ENCODE assay signal across 8 cellular contexts in genomic region chr12:10716704-10717315, GRCh38. TPM values are rescaled to one million over a fixed set of nuclear protein-coding genes. Genes with fewer than 3 reads are reported as not detected.
A peak's percentile ranks its signal among the peaks of the same experiment; 100 is the strongest.
DNase-seq lines count a peak whose midpoint lies in the region; ATAC-seq and TF ChIP-seq lines count a peak whose summit lies in the region.

No MANE protein-coding gene starts in this region.

- no peaks in the 10 kb centered on the region; the same call in 2 of the 3 replicates for H3K9me3 Mint-ChIP-seq in GM23338
- no peaks in the 10 kb centered on the region for H3K9me3 Mint-ChIP-seq in CD8-positive, alpha-beta memory T cell
- H3K9me3 Mint-ChIP-seq in activated T-helper 17 cell treated with anti-CD3 and anti-CD28 coated beads, Interleukin-2, amount 50 U/mL, for 72 hours = no peaks in the 10 kb centered on the region

- peak; percentile 71 for ATAC-seq in GM23338
- peak; percentile 82 to 94 (median 90) for ATAC-seq in heart right ventricle
- ATAC-seq in sciatic nerve = peak; percentile 89
- no peak for ATAC-seq in activated T-helper 17 cell treated with anti-CD3 and anti-CD28 coated beads, Interleukin-2, amount 50 U/mL, for 72 hours (replicated peaks)

- POLR2A ChIA-PET in CD8-positive, alpha-beta memory T cell (lab: Charles Lee) = no interaction called here

- CTCF ChIA-PET in CD8-positive, alpha-beta memory T cell (lab: Charles Lee) = no interaction called here

- H3K4me1 Mint-ChIP-seq in GM23338 = peaks cover 46% of the 10 kb centered on the region
- peaks cover 19 to 46% (median 39%) of the 10 kb centered on the region in 3 donors for H3K4me1 Mint-ChIP-seq in CD8-positive, alpha-beta memory T cell
- H3K4me1 Mint-ChIP-seq in activated T-helper 17 cell treated with anti-CD3 and anti-CD28 coated beads, Interleukin-2, amount 50 U/mL, for 72 hours = peaks cover 10% of the 10 kb centered on the region

- H3K27me3 ChIP-seq in GM23338 (ENCODE audit: insufficient read depth) = no peaks in the 10 kb centered on the region
- H3K27me3 ChIP-seq in heart right ventricle = no peaks in the 10 kb centered on the region
- no peaks in the 10 kb centered on the region for H3K27me3 ChIP-seq in CD8-positive, alpha-beta memory T cell (ENCODE audit: insufficient read depth, low read length, poor library complexity, severe bottlenecking)
- H3K27me3 ChIP-seq in effector memory CD4-positive, alpha-beta T cell (replicated peaks; ENCODE audit: control insufficient read depth, insufficient read depth, low read length, poor library complexity, severe bottlenecking) = no peaks in the 10 kb centered on the region

- H2AFZ ChIP-seq in GM23338 = no peak overlapping the region

- peak overlapping the region; percentile 33 for H3K4me2 ChIP-seq in GM23338

- peaks cover 56% of the 10 kb centered on the region for H3K4me1 ChIP-seq in GM23338 (ENCODE audit: insufficient read depth)
- H3K4me1 ChIP-seq in heart right ventricle = peaks cover 20 to 63% (median 59%) of the 10 kb centered on the region in 9 donors
- peaks cover 18% of the 10 kb centered on the region for H3K4me1 ChIP-seq in CD8-positive, alpha-beta memory T cell (ENCODE audit: insufficient read depth, low read length)
- H3K4me1 ChIP-seq in effector memory CD4-positive, alpha-beta T cell (ENCODE audit: control insufficient read depth, insufficient read depth, low read length, poor library complexity, severe bottlenecking) = peaks cover 5% of the 10 kb centered on the region

- DNase-seq in GM23338 (ENCODE audit: low spot score) (peak; percentile 53), T1000 (lab: John Stamatoyannopoulos, UW) (peak; percentile 68), heart right ventricle (peak; percentile 67 to 88), sciatic nerve (ENCODE audit: low spot score) (peak; percentile 82), occipital lobe (lab: John Stamatoyannopoulos, UW) (no peak)
- DNase-seq in CD8-positive, alpha-beta memory T cell = no peak
- no peak for DNase-seq in effector memory CD4-positive, alpha-beta T cell

- H3K27ac Mint-ChIP-seq in GM23338 = peak overlapping the region; percentile 60
- H3K27ac Mint-ChIP-seq in CD8-positive, alpha-beta memory T cell = peak overlapping the region in 1 of 8 donors; percentile 9
- H3K27ac Mint-ChIP-seq in activated T-helper 17 cell treated with anti-CD3 and anti-CD28 coated beads, Interleukin-2, amount 50 U/mL, for 72 hours = no peak overlapping the region

- peaks cover 3% of the 10 kb centered on the region for H3K27me3 Mint-ChIP-seq in GM23338 (ENCODE audit: insufficient read depth, low read depth, poor library complexity)
- peaks cover 0 to 2% of the 10 kb centered on the region in 2 donors for H3K27me3 Mint-ChIP-seq in CD8-positive, alpha-beta memory T cell
- peaks cover 32% of the 10 kb centered on the region for H3K27me3 Mint-ChIP-seq in activated T-helper 17 cell treated with anti-CD3 and anti-CD28 coated beads, Interleukin-2, amount 50 U/mL, for 72 hours

- peaks cover 61% of the 10 kb centered on the region for H3K36me3 Mint-ChIP-seq in GM23338 (ENCODE audit: low read depth)
- peaks cover 0 to 42% (median 3%) of the 10 kb centered on the region in 3 donors for H3K36me3 Mint-ChIP-seq in CD8-positive, alpha-beta memory T cell
- H3K36me3 Mint-ChIP-seq in activated T-helper 17 cell treated with anti-CD3 and anti-CD28 coated beads, Interleukin-2, amount 50 U/mL, for 72 hours (ENCODE audit: low read depth) = peaks cover 48% of the 10 kb centered on the region

- H3K9me2 ChIP-seq in GM23338 (ENCODE audit: insufficient read depth) = no peaks in the 10 kb centered on the region

- intact Hi-C loops in heart right ventricle (cut with DNase I) = loop anchor here in 1 of 10 donors (5.0 kb wide), 1 partner anchor 35 kb away; no protein-coding TSS in a partner anchor
- intact Hi-C loops in sciatic nerve (cut with DNase I) = no loop called here

- H3K4me3 Mint-ChIP-seq in GM23338 = peak overlapping the region; percentile 1; the same call in 1 of the 3 replicates
- no peak overlapping the region for H3K4me3 Mint-ChIP-seq in CD8-positive, alpha-beta memory T cell
- no peak overlapping the region for H3K4me3 Mint-ChIP-seq in activated T-helper 17 cell treated with anti-CD3 and anti-CD28 coated beads, Interleukin-2, amount 50 U/mL, for 72 hours

- peak overlapping the region; percentile 18; the same call in 1 of the 2 replicates for H3K27ac ChIP-seq in GM23338 (ENCODE audit: low read depth)
- peak overlapping the region; percentile 40 to 100 (median 97) for H3K27ac ChIP-seq in heart right ventricle
- no peak overlapping the region for H3K27ac ChIP-seq in CD8-positive, alpha-beta memory T cell (ENCODE audit: low read depth, low read length)
- no peak overlapping the region for H3K27ac ChIP-seq in effector memory CD4-positive, alpha-beta T cell (ENCODE audit: insufficient read depth, low read length, poor library complexity, severe bottlenecking)

- TF ChIP-seq CTCF in GM23338 (conservative IDR thresholded peaks at IDR 0.05; ENCODE audit: low read depth in 2 of 2) (no peak), heart right ventricle (IDR thresholded peaks at IDR 0.05) (no peak)

- peaks cover 9% of the 10 kb centered on the region; the same call in 1 of the 2 replicates for H4K20me1 ChIP-seq in GM23338 (replicated peaks; ENCODE audit: insufficient read depth)

- H3F3A ChIP-seq in GM23338 (replicated peaks; ENCODE audit: low read depth) = no peaks in the 10 kb centered on the region

- H3K36me3 ChIP-seq in GM23338 (ENCODE audit: insufficient read depth) (peaks cover 38% of the 10 kb centered on the region), heart right ventricle (peaks cover 0 to 54% (median 29%) of the 10 kb centered on the region in 9 donors)
- no peaks in the 10 kb centered on the region for H3K36me3 ChIP-seq in CD8-positive, alpha-beta memory T cell (ENCODE audit: insufficient read depth, low read length)
- H3K36me3 ChIP-seq in effector memory CD4-positive, alpha-beta T cell (ENCODE audit: control insufficient read depth, insufficient read depth, low read length) = no peaks in the 10 kb centered on the region

- peaks cover 80% of the 10 kb centered on the region for H3K79me2 ChIP-seq in GM23338 (replicated peaks; ENCODE audit: insufficient read depth)

- no peaks in the 10 kb centered on the region for H3K9me3 ChIP-seq in heart right ventricle
- no peaks in the 10 kb centered on the region for H3K9me3 ChIP-seq in CD8-positive, alpha-beta memory T cell (ENCODE audit: low read length)
- H3K9me3 ChIP-seq in effector memory CD4-positive, alpha-beta T cell (ENCODE audit: control insufficient read depth, low read length) = no peaks in the 10 kb centered on the region

- 25 to 28% methylated on average over 6 of the region's 6 CpGs for WGBS in heart right ventricle, 2 donors

- H3K4me3 ChIP-seq in GM23338 = no peak overlapping the region; the same call in 1 of the 2 replicates
- H3K4me3 ChIP-seq in heart right ventricle = peak overlapping the region in 6 of 10 donors; percentile 7 to 19 (median 8)
- H3K4me3 ChIP-seq in CD8-positive, alpha-beta memory T cell (ENCODE audit: low read length) = no peak overlapping the region
- H3K4me3 ChIP-seq in effector memory CD4-positive, alpha-beta T cell (ENCODE audit: insufficient read depth, low read depth, low read length, poor library complexity, severe bottlenecking) = no peak overlapping the region

TF ChIP-seq in GM23338, 12 proteins besides CTCF, POLR2A, EP300 and RAD21 (continues in another document):
- no peak for TF ChIP-seq REST (IDR thresholded peaks at IDR 0.05; ENCODE audit: unreplicated experiment)

RNA-seq across cellular contexts. Expression of gene YBX3, which starts 6.3 kb away (rescaled TPM):
- total RNA-seq in GM23338 (2014; rRNA removed; shearing (Covaris generic)) = 179 and 182 TPM in 2 replicates
- polyA plus RNA-seq in GM23338 (2016; fragmentation: Nextera tagmentation; extraction: Ambion mirVana) (450 and 500 TPM in 2 replicates), heart right ventricle (1,000 to 10,000 TPM in 1 of 2 donors, 100 to 1,000 TPM in 1; 244 to 1,254 TPM)
- total RNA-seq in heart right ventricle (1,000 to 10,000 TPM in 1 of 10 donors, 100 to 1,000 TPM in 9; 516 to 1,012 (median 632) TPM), sciatic nerve (371 TPM), occipital lobe (4.5 TPM)
- total RNA-seq in CD8-positive, alpha-beta memory T cell = 100 to 1,000 TPM; 222 to 251 TPM
- polyA plus RNA-seq in CD8-positive, alpha-beta memory T cell = 40.5 TPM
- 10 to 100 TPM; 23.7 to 81.0 TPM for total RNA-seq in activated T-helper 17 cell treated with anti-CD3 and anti-CD28 coated beads, Interleukin-2, amount 50 U/mL, for 72 hours

RNA-seq across cellular contexts. Expression of gene STYK1, which starts 43.0 kb away (rescaled TPM):
- total RNA-seq in GM23338 (2014; rRNA removed; shearing (Covaris generic)) = 0.97 and 1.8 TPM in 2 replicates
- polyA plus RNA-seq in GM23338 (2016; fragmentation: Nextera tagmentation; extraction: Ambion mirVana) (0.83 and 1.2 TPM in 2 replicates), heart right ventricle (under 1 TPM in 1 of 2 donors, not detected in 1; 0.01 TPM)
- total RNA-seq in heart right ventricle (1 to 10 TPM in 1 of 10 donors, under 1 TPM in 2, not detected in 7; 0.15 to 1.2 (median 0.15) TPM), sciatic nerve (0.85 TPM), occipital lobe (6.7 TPM)
- total RNA-seq in CD8-positive, alpha-beta memory T cell = 1 to 10 TPM; 2.0 to 2.1 TPM
- polyA plus RNA-seq in CD8-positive, alpha-beta memory T cell = 2.1 TPM
- total RNA-seq in activated T-helper 17 cell treated with anti-CD3 and anti-CD28 coated beads, Interleukin-2, amount 50 U/mL, for 72 hours = under 1 TPM in 1 of 2 donors, not detected in 1; 0.17 TPM

Comparison
In these comparisons a context has a peak if more than half of its experiments do, and no peak if none do; other contexts are left out.
1. DNase-seq: peak in GM23338 (single experiment), T1000 (single experiment), heart right ventricle (2 of 2) and sciatic nerve (single experiment); none in CD8-positive, alpha-beta memory T cell (0 of 5), effector memory CD4-positive, alpha-beta T cell (0 of 3) and occipital lobe (single experiment).
2. H3K27ac ChIP-seq: peak in GM23338 (single experiment) and heart right ventricle (10 of 10); none in CD8-positive, alpha-beta memory T cell (single experiment) and effector memory CD4-positive, alpha-beta T cell (single experiment).
3. H3K4me3 ChIP-seq: peak in heart right ventricle (6 of 10); none in GM23338 (single experiment), CD8-positive, alpha-beta memory T cell (single experiment) and effector memory CD4-positive, alpha-beta T cell (single experiment).